ENCODE assay signal across 1 cellular context in genomic region chr22:21718492-21718891, GRCh38.
TF ChIP-seq lines count a peak whose summit lies in the region.

No MANE protein-coding gene starts in this region.

TF ChIP-seq in K562, 482 proteins besides CTCF, POLR2A, EP300 and RAD21 (continued from another document):
- TF ChIP-seq ZNF609 (CRISPR knock-in tag; IDR thresholded peaks at IDR 0.05; ENCODE audit: borderline replicate concordance) (no peak), KDM2B (CRISPR knock-in tag; IDR thresholded peaks at IDR 0.05) (no peak), TFAP4 (CRISPR knock-in tag; IDR thresholded peaks at IDR 0.05; ENCODE audit: borderline replicate concordance) (no peak), SMC3 (conservative IDR thresholded peaks at IDR 0.05; ENCODE audit: insufficient read depth, low read depth, low read length) (no peak), RFX5 (IDR thresholded peaks at IDR 0.05; ENCODE audit: low read depth, low read length) (0 out of 2 replicates have a peak, but pooled peaks have one; percentile 11), PREB (CRISPR knock-in tag; IDR thresholded peaks at IDR 0.05) (no peak), CREB3 (tag; conservative IDR thresholded peaks at IDR 0.05; ENCODE audit: low read depth) (no peak), CHD1 (IDR thresholded peaks at IDR 0.05; ENCODE audit: low read length) (no peak), NFIC (IDR thresholded peaks at IDR 0.05) (no peak), JUND (IDR thresholded peaks at IDR 0.05; ENCODE audit: borderline replicate concordance, low read depth, low read length) (0 out of 2 replicates have a peak, but pooled peaks have one; percentile 22), JUND (tag; IDR thresholded peaks at IDR 0.05; ENCODE audit: borderline replicate concordance, low read depth, low read length) (no peak), ATF7 (IDR thresholded peaks at IDR 0.05) (no peak)
